ENCODE assay signal across 18 cellular contexts in genomic region chr1:166488327-166488726, GRCh38.
"Had no signal": no experiment of that assay in that cellular context is flagged by ENCODE, and none has a peak within 500 bp of the region (broad histone marks: within the 10 kb centered on the region; RNA-seq: fewer than 3 reads in every experiment).

No MANE protein-coding gene starts in this region.

- H3K4me1 ChIP-seq: thyroid gland, upper lobe of left lung, uterus had no signal

- FAIRE-seq: frontal cortex, islet of Langerhans had no signal

- DNase-seq: dorsolateral prefrontal cortex; effector CD8-positive, alpha-beta T cell; heart left ventricle; hippocampal formation; kidney glomerular epithelial cell; mammary epithelial cell; natural killer cell; posterior cingulate gyrus; stimulated activated CD4-positive, alpha-beta T cell treated with anti-CD3 and anti-CD28 coated beads, Interleukin-2, amount 100 ng/mL, for 24 hours; upper lobe of left lung; uterus had no signal

- H3K36me3 ChIP-seq: heart left ventricle, thyroid gland, upper lobe of left lung, uterus had no signal

- H3K27ac ChIP-seq: coronary artery, dorsolateral prefrontal cortex, thyroid gland, upper lobe of left lung, uterus had no signal

- H3K36me3 Mint-ChIP-seq: natural killer cell had no signal

- H3K27ac Mint-ChIP-seq: natural killer cell had no signal

- H3K9me3 ChIP-seq: thyroid gland, upper lobe of left lung, uterus had no signal

- H3K9me3 Mint-ChIP-seq: natural killer cell had no signal

- H3K4me3 ChIP-seq: coronary artery, dorsolateral prefrontal cortex, thyroid gland, upper lobe of left lung, uterus had no signal

- H3K4me3 Mint-ChIP-seq: natural killer cell, neural crest cell had no signal

- ATAC-seq: esophagus mucosa, heart left ventricle, natural killer cell, sciatic nerve had no signal

- H3K27me3 ChIP-seq: heart left ventricle, thyroid gland, upper lobe of left lung, uterus had no signal
